8 cellular contexts compared by ENCODE assay signal in genomic region chr1:209335090-209335692, GRCh38.
DNase-seq lines count a peak whose midpoint lies in the region; ATAC-seq and TF ChIP-seq lines count a peak whose summit lies in the region.

No MANE protein-coding gene starts in this region.

- TF ChIP-seq CTCF in GM12872 (IDR thresholded peaks at IDR 0.05; ENCODE audit: insufficient read depth, low read depth, low read length) (peak; percentile 92), nephron progenitor cell (IDR thresholded peaks at IDR 0.05) (peak; percentile 76), sigmoid colon (IDR thresholded peaks at IDR 0.05) (peak in 2 of 4 experiments; percentile 21 to 51)

- H3K4me3 Mint-ChIP-seq in nephron progenitor cell = no peak overlapping the region

- no peaks in the 10 kb centered on the region for H3K9me3 Mint-ChIP-seq in nephron progenitor cell

- no peaks in the 10 kb centered on the region for H3K4me1 ChIP-seq in sigmoid colon

- intact Hi-C loops in sigmoid colon (cut with DNase I) = no loop called here

- H3K36me3 ChIP-seq in sigmoid colon = no peaks in the 10 kb centered on the region

- no peak overlapping the region for H3K27ac ChIP-seq in sigmoid colon

- no peaks in the 10 kb centered on the region for H3K36me3 Mint-ChIP-seq in nephron progenitor cell (ENCODE audit: low read depth)

- H3K9me3 ChIP-seq in sigmoid colon = no peaks in the 10 kb centered on the region

- 23 to 40% methylated on average over 3 of the region's 3 CpGs for WGBS in sigmoid colon, 2 donors

- H3K27me3 ChIP-seq in sigmoid colon = no peaks in the 10 kb centered on the region

- TF ChIP-seq POLR2A in sigmoid colon (IDR thresholded peaks at IDR 0.05) = no peak

- H3K27me3 Mint-ChIP-seq in nephron progenitor cell (ENCODE audit: low read depth, poor library complexity) = peaks cover 2% of the 10 kb centered on the region

- no peak overlapping the region for H3K4me3 ChIP-seq in sigmoid colon

- TF ChIP-seq EP300 in sigmoid colon (IDR thresholded peaks at IDR 0.05) = no peak

- peak; percentile 88 for ATAC-seq in HG02642 (IDR thresholded peaks at IDR 0.05; ENCODE audit: poor library complexity, unreplicated experiment)

- no peak overlapping the region for H3K27ac Mint-ChIP-seq in nephron progenitor cell

- no peaks in the 10 kb centered on the region for H3K4me1 Mint-ChIP-seq in nephron progenitor cell

- DNase-seq in CD1c-positive myeloid dendritic cell (ENCODE audit: extremely low spot score) = peak; percentile 13
- peak; percentile 13 for DNase-seq in NCI-H1105 (lab: John Stamatoyannopoulos, UW)
- DNase-seq in cerebellar cortex (ENCODE audit: low spot score) = peak; percentile 31
- peak; percentile 51 for DNase-seq in nephron progenitor cell
- no peak for DNase-seq in midbrain (lab: John Stamatoyannopoulos, UW)
- no peak for DNase-seq in sigmoid colon

Comparison
In these comparisons a context has a peak if more than half of its experiments do, and no peak if none do; other contexts are left out.
1. DNase-seq: peak in CD1c-positive myeloid dendritic cell (single experiment), NCI-H1105 (single experiment), cerebellar cortex (single experiment) and nephron progenitor cell (single experiment); none in midbrain (single experiment) and sigmoid colon (single experiment).